2 cellular contexts compared by ENCODE assay signal in genomic region chr12:39461059-39461458, GRCh38.
TF ChIP-seq lines count a peak whose summit lies in the region.

No MANE protein-coding gene starts in this region.

TF ChIP-seq in HepG2, 621 proteins besides CTCF, POLR2A, EP300 and RAD21:
- no peak for TF ChIP-seq ZBTB25 (CRISPR knock-in tag; IDR thresholded peaks at IDR 0.05)
- peak; percentile 91 for TF ChIP-seq ZNF264 (CRISPR knock-in tag; IDR thresholded peaks at IDR 0.05)

TF ChIP-seq in K562, 482 proteins besides CTCF, POLR2A, EP300 and RAD21:
- TF ChIP-seq STAT5A (IDR thresholded peaks at IDR 0.05; ENCODE audit: borderline replicate concordance, low read length) = no peak
- no peak for TF ChIP-seq CREBBP (IDR thresholded peaks at IDR 0.05; ENCODE audit: low read depth, low read length)
- no peak for TF ChIP-seq ZKSCAN8 (CRISPR knock-in tag; IDR thresholded peaks at IDR 0.05)
- no peak for TF ChIP-seq NFRKB (IDR thresholded peaks at IDR 0.05; ENCODE audit: low read depth)
- TF ChIP-seq RBM39 (optimal IDR thresholded peaks at IDR 0.05; ENCODE audit: low read depth, low read length) = no peak
- TF ChIP-seq UBTF (IDR thresholded peaks at IDR 0.05; ENCODE audit: borderline replicate concordance in 1 of 2, low read depth in 2 of 2, low read length in 2 of 2) = no peak
- TF ChIP-seq TOE1 (IDR thresholded peaks at IDR 0.05; ENCODE audit: borderline replicate concordance) = no peak
- no peak for TF ChIP-seq TOE1 (CRISPR knock-in tag; IDR thresholded peaks at IDR 0.05; ENCODE audit: borderline replicate concordance, low read depth)
- no peak for TF ChIP-seq ZNF77 (CRISPR knock-in tag; IDR thresholded peaks at IDR 0.05)
- TF ChIP-seq TAF9B (IDR thresholded peaks at IDR 0.05; ENCODE audit: partially characterized antibody) = no peak
- no peak for TF ChIP-seq SMARCB1 (IDR thresholded peaks at IDR 0.05; ENCODE audit: insufficient read length, low read depth)
- TF ChIP-seq ATF6 (CRISPR knock-in tag; IDR thresholded peaks at IDR 0.05) = no peak
